Comparison of ENCODE assay signal across 21 cellular contexts in the genomic region with DNA sequence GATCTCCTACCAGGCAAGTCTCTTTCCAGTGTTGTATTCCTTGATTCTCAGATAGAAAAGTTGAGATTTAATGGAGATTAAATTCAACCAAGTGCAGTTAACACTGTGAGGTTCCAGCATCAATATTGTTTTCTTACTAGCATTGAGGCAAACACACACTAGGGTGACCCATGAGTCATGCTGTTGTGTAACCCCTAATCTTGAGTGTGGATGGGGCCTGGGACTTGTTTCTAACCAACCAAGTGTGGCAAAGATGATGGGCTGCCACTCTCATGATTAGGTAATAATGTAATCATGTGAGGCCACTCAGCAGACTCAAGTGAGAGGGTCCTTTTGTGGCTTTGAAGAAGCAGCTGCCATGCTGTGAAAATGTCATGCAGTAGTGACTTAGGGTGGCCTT.
"Had no signal": no experiment of that assay in that cellular context is flagged by ENCODE, and none has a peak within 500 bp of the region (broad histone marks: within the 10 kb centered on the region; RNA-seq: fewer than 3 reads in every experiment).

No MANE protein-coding gene starts in this region.

- H3K9me3 ChIP-seq: gastrocnemius medialis, right lobe of liver, testis, tibial artery, uterus had no signal

- H3K36me3 ChIP-seq: gastrocnemius medialis, neural progenitor cell, right lobe of liver, tibial artery, uterus had no signal

- H3K4me3 ChIP-seq: gastrocnemius medialis, neural progenitor cell, right lobe of liver, testis, tibial artery, uterus had no signal

- H3K4me1 ChIP-seq: gastrocnemius medialis, neural progenitor cell, parathyroid adenoma, right lobe of liver, testis, tibial artery, uterus had no signal

- DNase-seq: cortex of kidney; effector CD4-positive, alpha-beta T cell; foreskin fibroblast; gastrocnemius medialis; head of caudate nucleus; mammary epithelial cell; mesendoderm; midbrain; naive thymus-derived CD4-positive, alpha-beta T cell; right lobe of liver; small intestine; stimulated activated CD4-positive, alpha-beta T cell treated with anti-CD3 and anti-CD28 coated beads, Interleukin-15, amount 100 ng/mL, for 24 hours; stimulated activated CD4-positive, alpha-beta T cell treated with anti-CD3 and anti-CD28 coated beads, Interleukin-4, amount 100 ng/mL, for 1 hour; stimulated activated CD8-positive, alpha-beta memory T cell treated with anti-CD3 and anti-CD28 coated beads, Interleukin-4, amount 100 ng/mL, for 48 hours; stimulated activated naive CD4-positive, alpha-beta T cell; substantia nigra; testis; tibial artery; uterus had no signal

- H3K27me3 ChIP-seq: gastrocnemius medialis, neural progenitor cell, right lobe of liver, testis, tibial artery, uterus had no signal

- H3K27ac ChIP-seq: gastrocnemius medialis, neural progenitor cell, parathyroid adenoma, right lobe of liver, testis, tibial artery, uterus had no signal

- ATAC-seq: gastrocnemius medialis; naive thymus-derived CD4-positive, alpha-beta T cell; right lobe of liver had no signal
